ENCODE assay signal across 8 cellular contexts in genomic region chrX:155148724-155149537, GRCh38.
DNase-seq lines count a peak whose midpoint lies in the region; ATAC-seq lines count a peak whose summit lies in the region.

No MANE protein-coding gene starts in this region.

- DNase-seq in SIG-M5 treated with dmso at 0.1 percent for 504 hours (lab: John Stamatoyannopoulos, UW; ENCODE audit: unreplicated experiment) (peak; percentile 24), SIG-M5 (lab: John Stamatoyannopoulos, UW) (no peak), NAMALWA (ENCODE audit: low spot score) (peak; percentile 53), left kidney (ENCODE audit: low read depth, low spot score) (peak; percentile 19), MV-4-11 (lab: John Stamatoyannopoulos, UW) (no peak), DMS79 (lab: John Stamatoyannopoulos, UW) (no peak)
- DNase-seq in activated naive CD4-positive, alpha-beta T cell treated with anti-CD3 and anti-CD28 coated beads, Interleukin-2, amount 50 U/mL, for 16 hours = peak; percentile 22

- no peak for ATAC-seq in HG02852 (IDR thresholded peaks at IDR 0.05; ENCODE audit: unreplicated experiment)

Comparison
In these comparisons a context has a peak if more than half of its experiments do, and no peak if none do; other contexts are left out.
1. DNase-seq: peak in SIG-M5 treated with dmso at 0.1 percent for 504 hours (single experiment), NAMALWA (single experiment), activated naive CD4-positive, alpha-beta T cell treated with anti-CD3 and anti-CD28 coated beads, Interleukin-2, amount 50 U/mL, for 16 hours (single experiment) and left kidney (single experiment); none in SIG-M5 (single experiment), MV-4-11 (single experiment) and DMS79 (single experiment).